In genomic region chr7:111477462-111478225, GRCh38 we compare ENCODE assay signal across 38 cellular contexts.
"Had no signal": no experiment of that assay in that cellular context is flagged by ENCODE, and none has a peak within 500 bp of the region (broad histone marks: within the 10 kb centered on the region; RNA-seq: fewer than 3 reads in every experiment).

No MANE protein-coding gene starts in this region.

- H3K4me1 Mint-ChIP-seq: activated naive CD4-positive, alpha-beta T cell treated with anti-CD3 and anti-CD28 coated beads, Interleukin-2, amount 10 ng/mL, durations not matched to agents 7 days and 5 days; activated naive CD8-positive, alpha-beta T cell treated with anti-CD3 and anti-CD28 coated beads, Interleukin-2, amount 10 ng/mL, durations not matched to agents 7 days and 5 days; activated naive CD8-positive, alpha-beta T cell treated with anti-CD3 and anti-CD28 coated beads, Interleukin-2, amount 50 U/mL, for 24 hours; central memory CD8-positive, alpha-beta T cell had no signal

- DNase-seq: activated effector memory CD4-positive, alpha-beta T cell treated with anti-CD3 and anti-CD28 coated beads, Interleukin-2, amount 50 U/mL, for 16 hours; activated effector memory CD4-positive, alpha-beta T cell treated with Interleukin-2 at 50 U/mL for 16 hours; activated gamma-delta T cell; activated gamma-delta T cell treated with Interleukin-2 at 50 U/mL for 16 hours; activated naive CD4-positive, alpha-beta T cell; activated naive CD4-positive, alpha-beta T cell treated with anti-CD3 and anti-CD28 coated beads for 36 hours; activated naive CD4-positive, alpha-beta T cell treated with anti-CD3 and anti-CD28 coated beads, Interleukin-2, amount 10 ng/mL, durations not matched to agents 7 days and 5 days; activated naive CD4-positive, alpha-beta T cell treated with anti-CD3 and anti-CD28 coated beads, Interleukin-2, amount 50 U/mL, for 16 hours; activated naive CD8-positive, alpha-beta T cell treated with anti-CD3 and anti-CD28 coated beads for 36 hours; activated naive CD8-positive, alpha-beta T cell treated with anti-CD3 and anti-CD28 coated beads, Interleukin-2, amount 10 ng/mL, durations not matched to agents 7 days and 5 days; activated naive CD8-positive, alpha-beta T cell treated with anti-CD3 and anti-CD28 coated beads, Interleukin-2, amount 50 U/mL, for 24 hours; activated T-cell treated with anti-CD3 and anti-CD28 coated beads for 4 hours; activated T-cell treated with anti-CD3 and anti-CD28 coated beads, Interleukin-2, amount 50 U/mL, for 1 hour; activated T-cell treated with anti-CD3 and anti-CD28 coated beads, Interleukin-2, amount 50 U/mL, for 24 hours; activated T-cell treated with anti-CD3 and anti-CD28 coated beads, Interleukin-2, amount 50 U/mL, for 4 hours; adrenal gland; amniotic stem cell; amygdala; anterior cingulate cortex; aorta; body of pancreas; brain microvascular endothelial cell; caudate nucleus; central memory CD4-positive, alpha-beta T cell; cerebellar nuclear complex had no signal

- H3K36me3 ChIP-seq: adrenal gland, ascending aorta, brain microvascular endothelial cell, breast epithelium, cardiac muscle cell had no signal

- H3K9me3 ChIP-seq: adrenal gland, ascending aorta, body of pancreas, breast epithelium had no signal

- FAIRE-seq: astrocyte, bronchial epithelial cell, colon had no signal

- ATAC-seq: activated naive CD4-positive, alpha-beta T cell treated with anti-CD3 and anti-CD28 coated beads, Interleukin-2, amount 50 U/mL, for 72 hours; activated naive CD8-positive, alpha-beta T cell treated with anti-CD3 and anti-CD28 coated beads, Interleukin-2, amount 50 U/mL, for 24 hours; activated T-cell treated with anti-CD3 and anti-CD28 coated beads, Interleukin-2, amount 50 U/mL, for 4 hours; activated T-helper 17 cell treated with anti-CD3 and anti-CD28 coated beads, Interleukin-2, amount 50 U/mL, for 72 hours; body of pancreas had no signal

- H3K27ac Mint-ChIP-seq: activated naive CD4-positive, alpha-beta T cell treated with anti-CD3 and anti-CD28 coated beads for 36 hours; activated naive CD4-positive, alpha-beta T cell treated with anti-CD3 and anti-CD28 coated beads, Interleukin-2, amount 10 ng/mL, durations not matched to agents 7 days and 5 days; activated naive CD4-positive, alpha-beta T cell treated with anti-CD3 and anti-CD28 coated beads, Interleukin-2, amount 50 U/mL, for 72 hours; activated naive CD8-positive, alpha-beta T cell; activated naive CD8-positive, alpha-beta T cell treated with anti-CD3 and anti-CD28 coated beads for 36 hours; activated naive CD8-positive, alpha-beta T cell treated with anti-CD3 and anti-CD28 coated beads, Interleukin-2, amount 10 ng/mL, durations not matched to agents 7 days and 5 days; activated naive CD8-positive, alpha-beta T cell treated with anti-CD3 and anti-CD28 coated beads, Interleukin-2, amount 50 U/mL, for 24 hours; activated T-cell treated with anti-CD3 and anti-CD28 coated beads, Interleukin-2, amount 50 U/mL, for 24 hours; activated T-helper 1 cell treated with anti-CD3 and anti-CD28 coated beads, Interleukin-12 subunit alpha, Interleukin-12 subunit beta, Interleukin-2, Interleukin-4 antibody, amounts not matched to agents 30 ng/mL and 10 ng/mL and 1 ng/mL, durations not matched to agents 14 hours and 24 hours and 36 hours; activated T-helper 17 cell treated with anti-CD3 and anti-CD28 coated beads, Interleukin-2, amount 50 U/mL, for 72 hours; activated T-helper 2 cell treated with anti-CD3 and anti-CD28 coated beads, Interferon-gamma antibody, Interleukin-2, Interleukin-4, amounts not matched to agents 10 μg/mL and 5 μg/mL and 100 μg/mL, durations not matched to agents 14 hours and 24 hours and 36 hours; brain had no signal

- H3K4me3 ChIP-seq: adrenal gland, ascending aorta, body of pancreas, breast epithelium, cardiac muscle cell had no signal

- H3K9me3 Mint-ChIP-seq: activated naive CD4-positive, alpha-beta T cell treated with anti-CD3 and anti-CD28 coated beads for 36 hours; activated naive CD4-positive, alpha-beta T cell treated with anti-CD3 and anti-CD28 coated beads, Interleukin-2, amount 10 ng/mL, durations not matched to agents 7 days and 5 days; activated naive CD8-positive, alpha-beta T cell treated with anti-CD3 and anti-CD28 coated beads, Interleukin-2, amount 10 ng/mL, durations not matched to agents 7 days and 5 days; activated T-cell treated with anti-CD3 and anti-CD28 coated beads, Interleukin-2, amount 50 U/mL, for 24 hours; activated T-helper 1 cell treated with anti-CD3 and anti-CD28 coated beads, Interleukin-12 subunit alpha, Interleukin-12 subunit beta, Interleukin-2, Interleukin-4 antibody, amounts not matched to agents 30 ng/mL and 10 ng/mL and 1 ng/mL, durations not matched to agents 14 hours and 24 hours and 36 hours; activated T-helper 2 cell treated with anti-CD3 and anti-CD28 coated beads, Interferon-gamma antibody, Interleukin-2, Interleukin-4, amounts not matched to agents 10 μg/mL and 5 μg/mL and 100 μg/mL, durations not matched to agents 14 hours and 24 hours and 36 hours; central memory CD8-positive, alpha-beta T cell had no signal

- H3K27me3 ChIP-seq: adrenal gland, ascending aorta, body of pancreas, brain microvascular endothelial cell, breast epithelium, cardiac muscle cell had no signal

- H3K27me3 Mint-ChIP-seq: activated naive CD4-positive, alpha-beta T cell treated with anti-CD3 and anti-CD28 coated beads, Interleukin-2, amount 10 ng/mL, durations not matched to agents 7 days and 5 days; activated naive CD8-positive, alpha-beta T cell; activated naive CD8-positive, alpha-beta T cell treated with anti-CD3 and anti-CD28 coated beads for 36 hours; activated naive CD8-positive, alpha-beta T cell treated with anti-CD3 and anti-CD28 coated beads, Interleukin-2, amount 10 ng/mL, durations not matched to agents 7 days and 5 days; activated naive CD8-positive, alpha-beta T cell treated with anti-CD3 and anti-CD28 coated beads, Interleukin-2, amount 50 U/mL, for 24 hours; activated T-cell treated with anti-CD3 and anti-CD28 coated beads, Interleukin-2, amount 50 U/mL, for 24 hours; activated T-helper 17 cell treated with anti-CD3 and anti-CD28 coated beads, Interleukin-2, amount 50 U/mL, for 72 hours; brain; central memory CD8-positive, alpha-beta T cell had no signal

- H3K27ac ChIP-seq: adrenal gland, ascending aorta, body of pancreas, brain microvascular endothelial cell, breast epithelium, cardiac muscle cell had no signal

- H3K4me1 ChIP-seq: adrenal gland, body of pancreas, breast epithelium had no signal

- H3K4me3 Mint-ChIP-seq: activated naive CD4-positive, alpha-beta T cell treated with anti-CD3 and anti-CD28 coated beads for 36 hours; activated naive CD4-positive, alpha-beta T cell treated with anti-CD3 and anti-CD28 coated beads, Interleukin-2, amount 10 ng/mL, durations not matched to agents 7 days and 5 days; activated naive CD8-positive, alpha-beta T cell; activated naive CD8-positive, alpha-beta T cell treated with anti-CD3 and anti-CD28 coated beads for 36 hours; activated naive CD8-positive, alpha-beta T cell treated with anti-CD3 and anti-CD28 coated beads, Interleukin-2, amount 10 ng/mL, durations not matched to agents 7 days and 5 days; activated naive CD8-positive, alpha-beta T cell treated with anti-CD3 and anti-CD28 coated beads, Interleukin-2, amount 50 U/mL, for 24 hours; activated T-cell treated with anti-CD3 and anti-CD28 coated beads, Interleukin-2, amount 50 U/mL, for 24 hours; activated T-cell treated with anti-CD3 and anti-CD28 coated beads, Interleukin-2, amount 50 U/mL, for 4 hours; activated T-helper 1 cell treated with anti-CD3 and anti-CD28 coated beads, Interleukin-12 subunit alpha, Interleukin-12 subunit beta, Interleukin-2, Interleukin-4 antibody, amounts not matched to agents 30 ng/mL and 10 ng/mL and 1 ng/mL, durations not matched to agents 14 hours and 24 hours and 36 hours; activated T-helper 17 cell treated with anti-CD3 and anti-CD28 coated beads, Interleukin-2, amount 50 U/mL, for 72 hours; brain; central memory CD8-positive, alpha-beta T cell had no signal

- H3K36me3 Mint-ChIP-seq: activated naive CD4-positive, alpha-beta T cell treated with anti-CD3 and anti-CD28 coated beads, Interleukin-2, amount 10 ng/mL, durations not matched to agents 7 days and 5 days had no signal
